ENCODE assay signal across 9 cellular contexts in genomic region chr12:92029902-92030586, GRCh38.
DNase-seq lines count a peak whose midpoint lies in the region; ATAC-seq and TF ChIP-seq lines count a peak whose summit lies in the region.
"Had no signal": no experiment of that assay in that cellular context is flagged by ENCODE, and none has a peak within 500 bp of the region (broad histone marks: within the 10 kb centered on the region; RNA-seq: fewer than 3 reads in every experiment).

No MANE protein-coding gene starts in this region.

- DNase-seq in CD8-positive, alpha-beta T cell = no peak
- DNase-seq in coronary artery (ENCODE audit: low spot score) (no peak), nephron progenitor cell (no peak)

- H3K27ac Mint-ChIP-seq in CD8-positive, alpha-beta T cell = peak overlapping the region; percentile 97
- no peak overlapping the region for H3K27ac Mint-ChIP-seq in nephron progenitor cell
- H3K27ac Mint-ChIP-seq: progenitor cell of endocrine pancreas had no signal

- peaks cover 79% of the 10 kb centered on the region for H3K4me1 ChIP-seq in CD8-positive, alpha-beta T cell (ENCODE audit: insufficient read depth, low read length)
- H3K4me1 ChIP-seq in OCI-LY3 (ENCODE audit: low read length) (peaks cover 56% of the 10 kb centered on the region), skeletal muscle tissue (ENCODE audit: control insufficient read depth in 3 of 3, insufficient read depth in 3 of 3, low read length in 3 of 3) (peaks cover 4 to 5% (median 5%) of the 10 kb centered on the region in 3 donors)

- no peaks in the 10 kb centered on the region for H3K36me3 ChIP-seq in CD8-positive, alpha-beta T cell (ENCODE audit: insufficient read depth, low read length)
- H3K36me3 ChIP-seq in OCI-LY3 (replicated peaks; ENCODE audit: low read depth, low read length) = peaks cover 12% of the 10 kb centered on the region
- no peaks in the 10 kb centered on the region for H3K36me3 ChIP-seq in skeletal muscle tissue (ENCODE audit: control insufficient read depth in 3 of 3, insufficient read depth in 3 of 3, low read length in 3 of 3)

- no peaks in the 10 kb centered on the region for H3K9me3 ChIP-seq in CD8-positive, alpha-beta T cell (ENCODE audit: low read length)
- H3K9me3 ChIP-seq in OCI-LY3 (ENCODE audit: insufficient read depth, low read length) (peaks cover 5% of the 10 kb centered on the region; the same call in 1 of the 2 replicates), skeletal muscle tissue (ENCODE audit: control insufficient read depth in 3 of 3, low read length in 3 of 3) (no peaks in the 10 kb centered on the region)

- peaks cover 89% of the 10 kb centered on the region for H3K4me1 Mint-ChIP-seq in CD8-positive, alpha-beta T cell (ENCODE audit: low read depth)
- H3K4me1 Mint-ChIP-seq in nephron progenitor cell = peaks cover 12% of the 10 kb centered on the region

- H3K4me3 ChIP-seq in CD8-positive, alpha-beta T cell (ENCODE audit: low read depth, low read length) = peak overlapping the region; percentile 17
- H3K4me3 ChIP-seq in OCI-LY3 (ENCODE audit: low read length) = no peak overlapping the region
- no peak overlapping the region for H3K4me3 ChIP-seq in coronary artery
- no peak overlapping the region for H3K4me3 ChIP-seq in skeletal muscle tissue (ENCODE audit: low read length in 3 of 3)

- H2AFZ ChIP-seq in OCI-LY3 (ENCODE audit: low read depth, low read length) = no peak overlapping the region

- H3K9ac ChIP-seq in OCI-LY3 (ENCODE audit: low read length) (no peak overlapping the region; the same call in 1 of the 2 replicates), skeletal muscle tissue (ENCODE audit: low read depth in 1 of 3, low read length in 3 of 3) (no peak overlapping the region)

- no peaks in the 10 kb centered on the region for H4K20me1 ChIP-seq in OCI-LY3 (ENCODE audit: insufficient read depth, low read length)

- intact Hi-C loops in CD8-positive, alpha-beta T cell (cut with DNase I, micrococcal nuclease) = loop anchor here (1.0 to 10.0 kb wide), 12 partner anchors 8 to 565 kb away; no protein-coding TSS in a partner anchor

- no peaks in the 10 kb centered on the region for H3K9me3 Mint-ChIP-seq in CD8-positive, alpha-beta T cell
- no peaks in the 10 kb centered on the region for H3K9me3 Mint-ChIP-seq in nephron progenitor cell

- peak overlapping the region; percentile 60 for H3K27ac ChIP-seq in CD8-positive, alpha-beta T cell (ENCODE audit: low read depth, low read length)
- H3K27ac ChIP-seq in OCI-LY3 (ENCODE audit: low read length) (no peak overlapping the region; the same call in 1 of the 2 replicates), coronary artery (peak overlapping the region; percentile 50 to 74), skeletal muscle tissue (ENCODE audit: low read depth, low read length) (peak overlapping the region; percentile 5)

- H3K27me3 Mint-ChIP-seq in CD8-positive, alpha-beta T cell (ENCODE audit: low read depth) = no peaks in the 10 kb centered on the region
- H3K27me3 Mint-ChIP-seq in nephron progenitor cell (ENCODE audit: low read depth, poor library complexity) = peaks cover 5% of the 10 kb centered on the region
- H3K27me3 Mint-ChIP-seq: progenitor cell of endocrine pancreas had no signal

- POLR2A ChIA-PET in CD8-positive, alpha-beta T cell (lab: Charles Lee) = interaction anchor here (1.0 to 6.8 kb wide), 18 partner anchors 11 to 374 kb away, joined by 3 to 150 read pairs (median 4); partner anchors contain the start of gene BTG1

- peaks cover 16% of the 10 kb centered on the region; the same call in 1 of the 2 replicates for H3K79me2 ChIP-seq in OCI-LY3 (ENCODE audit: low read length)

- TF ChIP-seq CTCF in CD8-positive, alpha-beta T cell (IDR thresholded peaks at IDR 0.05) = no peak
- TF ChIP-seq CTCF in OCI-LY3 (IDR thresholded peaks at IDR 0.05; ENCODE audit: low read depth, low read length) (no peak), coronary artery (IDR thresholded peaks at IDR 0.05) (no peak), nephron progenitor cell (IDR thresholded peaks at IDR 0.05) (no peak)

- peaks cover 4% of the 10 kb centered on the region for H3K36me3 Mint-ChIP-seq in CD8-positive, alpha-beta T cell
- no peaks in the 10 kb centered on the region for H3K36me3 Mint-ChIP-seq in nephron progenitor cell (ENCODE audit: low read depth)

- CTCF ChIA-PET in CD8-positive, alpha-beta T cell (lab: Charles Lee) = interaction anchor here (0.6 to 4.8 kb wide), 15 partner anchors 8 to 648 kb away, joined by 3 to 31 read pairs (median 4); partner anchors contain the start of gene BTG1

- H3K4me3 Mint-ChIP-seq in CD8-positive, alpha-beta T cell = peak overlapping the region; percentile 74
- H3K4me3 Mint-ChIP-seq in nephron progenitor cell = no peak overlapping the region

- H3K27me3 ChIP-seq in CD8-positive, alpha-beta T cell (ENCODE audit: insufficient read depth, low read length) = no peaks in the 10 kb centered on the region
- no peaks in the 10 kb centered on the region for H3K27me3 ChIP-seq in OCI-LY3 (ENCODE audit: low read depth, low read length)
- no peaks in the 10 kb centered on the region for H3K27me3 ChIP-seq in skeletal muscle tissue (ENCODE audit: control insufficient read depth in 3 of 3, insufficient read depth in 3 of 3, low read length in 3 of 3)

- H3K4me2 ChIP-seq in OCI-LY3 (ENCODE audit: low read length) = peak overlapping the region; percentile 35

- ATAC-seq in CD8-positive, alpha-beta T cell = peak; percentile 3
- no peak for ATAC-seq in HG02610 (IDR thresholded peaks at IDR 0.05; ENCODE audit: unreplicated experiment)
- no peak for ATAC-seq in GM21717 (IDR thresholded peaks at IDR 0.05; ENCODE audit: unreplicated experiment)
- ATAC-seq in HG03469 (IDR thresholded peaks at IDR 0.05; ENCODE audit: unreplicated experiment) = no peak
